In the genomic region with DNA sequence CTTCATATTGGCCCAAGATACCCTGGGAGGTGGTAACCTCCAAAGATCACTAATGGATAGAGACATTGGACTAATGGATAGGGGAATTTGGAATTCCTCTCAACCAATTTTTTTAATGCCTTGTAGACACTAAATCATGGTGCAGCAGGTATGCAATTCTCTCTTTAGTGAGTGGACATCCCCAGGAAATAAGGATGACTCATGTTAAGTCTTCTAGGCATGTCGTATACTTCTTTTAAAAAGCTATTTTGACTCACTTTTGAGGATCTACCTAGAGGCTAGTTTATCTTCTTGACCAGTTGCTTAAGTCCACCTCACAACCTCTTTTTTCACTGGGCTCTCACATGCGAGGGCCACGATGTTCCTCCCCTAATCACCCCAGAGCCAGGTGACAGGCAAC, we compare ENCODE assay signal across 21 cellular contexts.
"Had no signal": no experiment of that assay in that cellular context is flagged by ENCODE, and none has a peak within 500 bp of the region (broad histone marks: within the 10 kb centered on the region; RNA-seq: fewer than 3 reads in every experiment).

No MANE protein-coding gene starts in this region.

- H3K27me3 ChIP-seq: SJSA1 had no signal

- ATAC-seq: Panc1 had no signal

- DNase-seq: KBM-7, MM.1S, NCI-H1092, NCI-H1105 treated with DMSO at 0.1 percent for 48 hours, NCI-H1436 treated with DMSO at 0.1 percent for 48 hours, NCI-H1694 treated with DMSO at 0.1 percent for 48 hours, NCI-H1930, NCI-H2081, NCI-H2107, NCI-H2227 treated with DMSO at 0.1 percent for 48 hours, NCI-H446, NCI-H510A, NCI-H524 treated with DMSO at 0.1 percent for 48 hours, NCI-H69, NCI-H774, Right ventricle myocardium superior, SIG-M5, T-helper 2 cell had no signal

- H3K4me1 ChIP-seq: SJSA1 had no signal

- H3K9me3 ChIP-seq: SJSA1 had no signal

- H3K27ac ChIP-seq: SJSA1, SK-N-MC had no signal

- H3K36me3 ChIP-seq: SJSA1 had no signal

- H3K4me3 ChIP-seq: SJSA1, SK-N-MC had no signal
